In the genomic region with DNA sequence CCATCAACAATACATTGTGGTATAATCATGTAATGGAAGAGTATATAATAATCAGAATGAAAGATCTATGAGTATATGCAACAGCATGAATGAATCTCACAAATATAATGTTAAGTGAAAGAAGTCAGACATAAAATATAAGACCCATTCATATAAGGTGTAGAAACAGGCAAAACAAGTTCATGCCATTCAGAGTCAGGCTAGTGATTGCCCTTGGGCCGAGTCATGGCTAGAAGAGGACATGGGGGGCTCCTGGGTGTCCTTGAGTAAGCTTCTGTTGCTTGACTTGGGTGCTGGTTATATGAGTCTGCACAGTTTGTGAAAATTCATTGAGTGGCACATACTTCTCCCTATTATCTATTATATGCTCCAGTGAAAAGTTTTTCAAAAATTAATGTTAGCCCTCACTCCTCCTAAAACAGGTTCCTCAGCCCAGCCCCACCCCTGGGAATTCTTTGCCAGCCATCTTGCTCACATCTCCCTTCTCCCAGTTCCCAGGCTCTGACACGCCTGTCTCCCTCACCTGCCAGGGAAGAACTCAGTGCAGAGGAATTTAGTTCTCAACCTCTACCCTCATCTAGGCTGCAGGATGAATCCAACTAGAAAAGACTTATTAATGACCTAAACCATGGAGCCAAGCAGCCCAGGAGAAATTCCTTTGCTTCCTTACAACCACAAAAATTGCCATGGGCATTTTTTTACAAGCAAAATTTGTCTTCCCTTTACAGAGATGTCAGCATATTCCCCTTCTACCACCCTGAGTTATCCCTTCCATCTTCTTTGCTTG, we compare ENCODE assay signal across 11 cellular contexts. TPM values are rescaled to one million over a fixed set of nuclear protein-coding genes. Genes with fewer than 3 reads are reported as not detected.
A peak's percentile ranks its signal among the peaks of the same experiment; 100 is the strongest.
DNase-seq lines count a peak whose midpoint lies in the region; ATAC-seq and TF ChIP-seq lines count a peak whose summit lies in the region.
"Had no signal": no experiment of that assay in that cellular context is flagged by ENCODE, and none has a peak within 500 bp of the region (broad histone marks: within the 10 kb centered on the region; RNA-seq: fewer than 3 reads in every experiment).

No MANE protein-coding gene starts in this region.

- H3K4me3 ChIP-seq in OCI-LY3 (ENCODE audit: low read length) (peak overlapping the region; percentile 44; the same call in 1 of the 2 replicates), epithelial cell of esophagus (ENCODE audit: low read length) (no peak overlapping the region)

- H4K20me1 ChIP-seq in OCI-LY3 (ENCODE audit: insufficient read depth, low read length): no peaks in the 10 kb centered on the region

- ATAC-seq in left colon (no peak), GM18868 (IDR thresholded peaks at IDR 0.05; ENCODE audit: unreplicated experiment) (no peak)

- H3K4me1 ChIP-seq in OCI-LY3 (ENCODE audit: low read length): peaks cover 25% of the 10 kb centered on the region

- H2AFZ ChIP-seq in OCI-LY3 (ENCODE audit: low read depth, low read length): peak overlapping the region; percentile 84

- intact Hi-C loops in posterior vena cava (cut with DNase I) (no loop called here), left colon (cut with DNase I, micrococcal nuclease) (no loop called here)

- H3K79me2 ChIP-seq in OCI-LY3 (ENCODE audit: low read length): no peaks in the 10 kb centered on the region

- peak overlapping the region; percentile 82 for H3K27ac ChIP-seq in OCI-LY3 (ENCODE audit: low read length)

- peak overlapping the region; percentile 63; the same call in 1 of the 2 replicates for H3K9ac ChIP-seq in OCI-LY3 (ENCODE audit: low read length)

- no peaks in the 10 kb centered on the region for H3K27me3 ChIP-seq in OCI-LY3 (ENCODE audit: low read depth, low read length)

- TF ChIP-seq CTCF in OCI-LY3 (IDR thresholded peaks at IDR 0.05; ENCODE audit: low read depth, low read length): no peak
- no peak for TF ChIP-seq CTCF in epithelial cell of esophagus (IDR thresholded peaks at IDR 0.05; ENCODE audit: insufficient read depth, low read depth, low read length, missing control alignments)

- no peaks in the 10 kb centered on the region for H3K9me3 ChIP-seq in OCI-LY3 (ENCODE audit: insufficient read depth, low read length)

- peak; percentile 89 for DNase-seq in ELR (ENCODE audit: low read depth)
- peak; percentile 97 for DNase-seq in epithelial cell of esophagus (ENCODE audit: low read depth)
- DNase-seq in posterior vena cava (ENCODE audit: low spot score): peak; percentile 13
- DNase-seq in DMS 273 treated with DMSO at 0.1 percent for 48 hours (lab: John Stamatoyannopoulos, UW): no peak
- DNase-seq in left colon: no peak
- no peak for DNase-seq in NCI-H2029 (lab: John Stamatoyannopoulos, UW)
- DNase-seq: activated CD8-positive, alpha-beta memory T cell treated with anti-CD3 and anti-CD28 coated beads, Interleukin-2, amount 50 U/mL, for 48 hours; naive thymus-derived CD4-positive, alpha-beta T cell; NCI-H1930 had no signal

- no peaks in the 10 kb centered on the region for H3K36me3 ChIP-seq in OCI-LY3 (replicated peaks; ENCODE audit: low read depth, low read length)

- H3K4me2 ChIP-seq in OCI-LY3 (ENCODE audit: low read length): peak overlapping the region; percentile 63

RNA-seq across cellular contexts. Expression of a gene that starts 52.4 kb away (rescaled TPM):
- total RNA-seq in posterior vena cava (10 to 100 TPM; 43.0 to 55.3 TPM), left colon (10 to 100 TPM; 30.2 to 34.9 TPM)

Comparison
In these comparisons a context has a peak if more than half of its experiments do, and no peak if none do; other contexts are left out.
1. DNase-seq: peak in ELR (single experiment), epithelial cell of esophagus (single experiment) and posterior vena cava (single experiment); none in DMS 273 treated with DMSO at 0.1 percent for 48 hours (single experiment), left colon (0 of 2) and NCI-H2029 (single experiment).